7 cellular contexts compared by ENCODE assay signal in genomic region chr20:10653593-10654288, GRCh38. TPM values are rescaled to one million over a fixed set of nuclear protein-coding genes. Genes with fewer than 3 reads are reported as not detected.
A peak's percentile ranks its signal among the peaks of the same experiment; 100 is the strongest.
DNase-seq lines count a peak whose midpoint lies in the region; ATAC-seq and TF ChIP-seq lines count a peak whose summit lies in the region.

No MANE protein-coding gene starts in this region.

- H2BK15ac ChIP-seq in mesenchymal stem cell (ENCODE audit: low read depth, poor library complexity, severe bottlenecking), result no peak overlapping the region

- H3K27ac ChIP-seq in HEK293 (ENCODE audit: extremely low read depth, low read depth, low read length) (no peak overlapping the region), mesenchymal stem cell (ENCODE audit: low read length, poor library complexity, severe bottlenecking) (peak overlapping the region; percentile 72), urinary bladder (ENCODE audit: low read depth) (peak overlapping the region; percentile 80)

- H4K91ac ChIP-seq in mesenchymal stem cell (ENCODE audit: low read length), result no peak overlapping the region

- H3K4ac ChIP-seq in mesenchymal stem cell (ENCODE audit: low read depth in 1 of 2, low read length in 2 of 2), result no peak overlapping the region

- H2AFZ ChIP-seq in mesenchymal stem cell (ENCODE audit: low read depth, low read length), result no peak overlapping the region

- no peak overlapping the region for H3K14ac ChIP-seq in mesenchymal stem cell (ENCODE audit: low read length in 2 of 2)

- POLR2A ChIA-PET in HEK293 (lab: Yijun Ruan, JAX), result no interaction called here

- 46% methylated on average over 3 of the region's 13 CpGs for WGBS in mesenchymal stem cell
- WGBS in urinary bladder, result 18% methylated on average over 13 of the region's 13 CpGs

- H3K4me3 ChIP-seq in HEK293 (ENCODE audit: low read depth, low read length), result no peak overlapping the region
- H3K4me3 ChIP-seq in cardiac fibroblast (replicated peaks in 1 of 2; ENCODE audit: low read depth in 2 of 2, low read length in 2 of 2), result no peak overlapping the region
- peak overlapping the region in 1 of 2 experiments; percentile 43 for H3K4me3 ChIP-seq in mesenchymal stem cell (ENCODE audit: insufficient read depth in 1 of 2, low read depth in 1 of 2, low read length in 2 of 2)
- peak overlapping the region; percentile 20 for H3K4me3 ChIP-seq in urinary bladder (ENCODE audit: low read depth, low read length)

- H2BK12ac ChIP-seq in mesenchymal stem cell (ENCODE audit: low read length in 2 of 2), result peak overlapping the region; percentile 11 to 50

- H4K8ac ChIP-seq in mesenchymal stem cell (ENCODE audit: low read length), result no peak overlapping the region

- H3K4me1 Mint-ChIP-seq in activated T-cell treated with anti-CD3 and anti-CD28 coated beads, Interleukin-2, amount 50 U/mL, for 72 hours (ENCODE audit: low read depth), result no peaks in the 10 kb centered on the region

- DNase-seq in cardiac fibroblast (ENCODE audit: low read depth in 2 of 2) (peak; percentile 76), mesenchymal stem cell (peak; percentile 94), pons (ENCODE audit: low spot score) (no peak)
- DNase-seq in activated T-cell treated with anti-CD3 and anti-CD28 coated beads, Interleukin-2, amount 50 U/mL, for 72 hours, result no peak

- no peak overlapping the region for H2BK5ac ChIP-seq in mesenchymal stem cell (ENCODE audit: low read depth, low read length, poor library complexity, severe bottlenecking)

- H3K36me3 ChIP-seq in HEK293 (ENCODE audit: control insufficient read depth in 2 of 2, insufficient read depth in 1 of 2, low read length in 2 of 2) (peaks cover 7 to 84% of the 10 kb centered on the region in 2 experiments), mesenchymal stem cell (ENCODE audit: control insufficient read depth in 1 of 2, insufficient read depth in 2 of 2, low read depth in 1 of 2, low read length in 2 of 2) (peaks cover 33 to 79% of the 10 kb centered on the region in 2 experiments), urinary bladder (ENCODE audit: insufficient read depth) (peaks cover 3% of the 10 kb centered on the region)

- no peaks in the 10 kb centered on the region for H3K9me3 ChIP-seq in HEK293 (ENCODE audit: control insufficient read depth, insufficient read depth, low read depth, low read length)
- H3K9me3 ChIP-seq in mesenchymal stem cell (ENCODE audit: control insufficient read depth, low read length), result no peaks in the 10 kb centered on the region

- H3K4me2 ChIP-seq in mesenchymal stem cell (ENCODE audit: low read length, poor library complexity, severe bottlenecking), result peak overlapping the region; percentile 59

- peak overlapping the region in 1 of 2 experiments; percentile 54 for H3K23ac ChIP-seq in mesenchymal stem cell (ENCODE audit: low read length in 2 of 2)

- H2AK5ac ChIP-seq in mesenchymal stem cell (ENCODE audit: low read length, severe bottlenecking), result peak overlapping the region; percentile 64

- no peaks in the 10 kb centered on the region for H3K36me3 Mint-ChIP-seq in activated T-cell treated with anti-CD3 and anti-CD28 coated beads, Interleukin-2, amount 50 U/mL, for 72 hours (ENCODE audit: insufficient read depth in 2 of 2)

- no peaks in the 10 kb centered on the region for H3K9me3 Mint-ChIP-seq in activated T-cell treated with anti-CD3 and anti-CD28 coated beads, Interleukin-2, amount 50 U/mL, for 72 hours

- peak overlapping the region; percentile 53 for H3K9ac ChIP-seq in mesenchymal stem cell (ENCODE audit: low read length)

- peaks cover 39% of the 10 kb centered on the region for H3K27me3 Mint-ChIP-seq in activated T-cell treated with anti-CD3 and anti-CD28 coated beads, Interleukin-2, amount 50 U/mL, for 72 hours (ENCODE audit: low read depth)

- H3K79me1 ChIP-seq in mesenchymal stem cell (replicated peaks; ENCODE audit: low read length, poor library complexity, severe bottlenecking), result peaks cover 22% of the 10 kb centered on the region

- CTCF ChIA-PET in HEK293 (lab: Yijun Ruan, JAX), result interaction anchor here (0.6 to 1.4 kb wide), 2 partner anchors 17 to 741 kb away, joined by 3 read pairs; no protein-coding TSS in a partner anchor

- no peak overlapping the region for H3K18ac ChIP-seq in mesenchymal stem cell (ENCODE audit: low read depth in 1 of 2, low read length in 2 of 2)

- H3K4me1 ChIP-seq in HEK293 (ENCODE audit: control insufficient read depth, insufficient read depth, low read length) (peaks cover 12% of the 10 kb centered on the region), mesenchymal stem cell (ENCODE audit: control insufficient read depth, insufficient read depth, low read depth, low read length) (peaks cover 41% of the 10 kb centered on the region), urinary bladder (ENCODE audit: insufficient read depth) (peaks cover 2% of the 10 kb centered on the region)

- H3K27ac Mint-ChIP-seq in activated T-cell treated with anti-CD3 and anti-CD28 coated beads, Interleukin-2, amount 50 U/mL, for 72 hours, result no peak overlapping the region

- H3K27me3 ChIP-seq in mesenchymal stem cell (ENCODE audit: control insufficient read depth in 1 of 2, insufficient read depth in 1 of 2, low read length in 2 of 2), result no peaks in the 10 kb centered on the region

- no peak overlapping the region for H3K4me3 Mint-ChIP-seq in activated T-cell treated with anti-CD3 and anti-CD28 coated beads, Interleukin-2, amount 50 U/mL, for 72 hours

- ATAC-seq in HG03045 (IDR thresholded peaks at IDR 0.05; ENCODE audit: unreplicated experiment), result no peak
- no peak for ATAC-seq in activated T-cell treated with anti-CD3 and anti-CD28 coated beads, Interleukin-2, amount 50 U/mL, for 72 hours (replicated peaks in 1 of 2)

- TF ChIP-seq CTCF in HEK293 (tag by site-specific recombination; IDR thresholded peaks at IDR 0.05) (no peak), cardiac fibroblast (IDR thresholded peaks at IDR 0.05; ENCODE audit: low read depth, low read length) (no peak)

- H2BK120ac ChIP-seq in mesenchymal stem cell (ENCODE audit: low read depth, low read length), result peak overlapping the region; percentile 68

TF ChIP-seq in HEK293, 187 proteins besides CTCF, POLR2A, EP300 and RAD21:
- TF ChIP-seq, protein P1, sequence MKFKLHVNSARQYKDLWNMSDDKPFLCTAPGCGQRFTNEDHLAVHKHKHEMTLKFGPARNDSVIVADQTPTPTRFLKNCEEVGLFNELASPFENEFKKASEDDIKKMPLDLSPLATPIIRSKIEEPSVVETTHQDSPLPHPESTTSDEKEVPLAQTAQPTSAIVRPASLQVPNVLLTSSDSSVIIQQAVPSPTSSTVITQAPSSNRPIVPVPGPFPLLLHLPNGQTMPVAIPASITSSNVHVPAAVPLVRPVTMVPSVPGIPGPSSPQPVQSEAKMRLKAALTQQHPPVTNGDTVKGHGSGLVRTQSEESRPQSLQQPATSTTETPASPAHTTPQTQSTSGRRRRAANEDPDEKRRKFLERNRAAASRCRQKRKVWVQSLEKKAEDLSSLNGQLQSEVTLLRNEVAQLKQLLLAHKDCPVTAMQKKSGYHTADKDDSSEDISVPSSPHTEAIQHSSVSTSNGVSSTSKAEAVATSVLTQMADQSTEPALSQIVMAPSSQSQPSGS (tag by site-specific recombination; IDR thresholded peaks at IDR 0.05; ENCODE audit: low read depth), result no peak
- TF ChIP-seq ZNF16 (tag by site-specific recombination; IDR thresholded peaks at IDR 0.05; ENCODE audit: low read depth) (no peak), ZNF175 (tag by site-specific recombination; IDR thresholded peaks at IDR 0.05) (no peak), ZNF202 (tag by site-specific recombination; IDR thresholded peaks at IDR 0.05; ENCODE audit: borderline replicate concordance) (no peak), OSR2 (tag by site-specific recombination; IDR thresholded peaks at IDR 0.05) (no peak), ZNF624 (tag by site-specific recombination; IDR thresholded peaks at IDR 0.05) (no peak), SP7 (tag by site-specific recombination; IDR thresholded peaks at IDR 0.05) (peak; percentile 18; the same call in 1 of the 2 replicates), ZFHX2 (tag by site-specific recombination; conservative IDR thresholded peaks at IDR 0.05) (peak; percentile 70), ZNF501 (tag by site-specific recombination; IDR thresholded peaks at IDR 0.05) (no peak)

RNA-seq across cellular contexts. Expression of gene JAG1, which starts 20.1 kb away (rescaled TPM):
- polyA plus RNA-seq in mesenchymal stem cell (2013, experiment 1 of 2), result 13.2 TPM
- 12.6 TPM for polyA plus RNA-seq in mesenchymal stem cell (2013, experiment 2 of 2)
- 131 TPM for total RNA-seq in urinary bladder
- polyA plus RNA-seq in urinary bladder, result 36.9 TPM
- 1 to 10 TPM; 1.0 to 1.2 TPM for total RNA-seq in activated T-cell treated with anti-CD3 and anti-CD28 coated beads, Interleukin-2, amount 50 U/mL, for 72 hours

Comparison
In these comparisons a context has a peak if more than half of its experiments do, and no peak if none do; other contexts are left out.
1. DNase-seq: peak in cardiac fibroblast (2 of 2) and mesenchymal stem cell (single experiment); none in pons (single experiment) and activated T-cell treated with anti-CD3 and anti-CD28 coated beads, Interleukin-2, amount 50 U/mL, for 72 hours (0 of 2).
2. RNA of gene JAG1, which starts 20.1 kb away (total RNA-seq): 131 TPM in urinary bladder (single experiment); 1.0 to 1.2 TPM in activated T-cell treated with anti-CD3 and anti-CD28 coated beads, Interleukin-2, amount 50 U/mL, for 72 hours; every median in the first group is over 10 times any median in the second.